Comparison of ENCODE assay signal across 8 cellular contexts in the genomic region with DNA sequence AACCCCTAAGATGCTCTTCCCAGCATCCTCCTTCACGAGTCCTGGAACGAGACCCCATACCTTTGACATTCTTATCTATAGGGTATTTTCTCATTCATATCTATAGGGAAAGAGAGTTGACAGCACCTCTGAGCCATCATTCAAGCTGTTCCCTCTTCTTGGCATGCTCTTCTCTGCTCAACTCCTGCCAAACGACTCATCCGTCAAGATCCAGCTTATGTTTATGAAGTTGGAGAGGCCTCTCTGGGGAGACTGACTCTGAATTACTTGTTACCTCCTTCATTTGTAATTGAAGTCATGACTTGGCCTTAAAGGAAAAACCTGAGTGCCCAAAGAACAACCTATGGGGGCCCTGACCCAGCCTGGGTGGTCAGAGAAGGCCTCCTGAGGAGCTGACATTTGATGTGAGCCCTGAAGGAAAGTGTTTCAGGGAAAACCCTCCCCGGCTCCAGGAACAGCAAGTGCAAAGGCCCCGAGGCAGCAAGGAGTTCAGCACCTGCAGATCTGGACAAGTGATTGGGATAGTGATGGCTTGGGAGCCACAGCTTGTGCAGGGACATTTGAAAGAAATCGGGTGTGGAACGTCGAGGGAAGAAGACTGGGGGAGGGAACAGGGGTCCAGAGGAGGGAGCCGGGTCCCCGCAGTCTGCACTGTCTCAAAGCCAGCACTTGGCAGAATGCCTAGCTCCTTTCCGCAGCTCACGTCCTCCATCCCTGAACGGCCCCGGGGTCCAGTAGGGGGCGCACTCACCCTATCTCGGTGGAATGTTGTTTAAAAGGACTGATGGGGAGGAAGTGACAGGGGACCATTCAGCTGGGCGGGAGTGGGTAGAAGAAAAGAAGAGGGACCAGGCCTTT.
DNase-seq lines count a peak whose midpoint lies in the region; ATAC-seq lines count a peak whose summit lies in the region.

No MANE protein-coding gene starts in this region.

- peaks cover 11% of the 10 kb centered on the region for H3K9me3 ChIP-seq in adipocyte (ENCODE audit: control insufficient read depth, low read length)

- no peak overlapping the region for H3K9ac ChIP-seq in adipocyte (ENCODE audit: low read length)

- DNase-seq in EH (ENCODE audit: low read depth) (peak; percentile 87), LoVo (ENCODE audit: low spot score) (peak; percentile 74), SKM-1 (lab: John Stamatoyannopoulos, UW; ENCODE audit: unreplicated experiment) (peak; percentile 63), adipocyte (ENCODE audit: low read depth) (peak; percentile 51), hepatic stellate cell (ENCODE audit: low spot score) (peak; percentile 91)
- peak; percentile 64 for DNase-seq in stimulated activated CD4-positive, alpha-beta T cell treated with anti-CD3 and anti-CD28 coated beads, Interleukin-12 subunit alpha, Interleukin-12 subunit beta, amount 100 ng/mL, for 4 hours

- no peak for ATAC-seq in GM21825 (IDR thresholded peaks at IDR 0.05; ENCODE audit: unreplicated experiment)
- ATAC-seq in GM19023 (IDR thresholded peaks at IDR 0.05; ENCODE audit: unreplicated experiment), result no peak

- H3K36me3 ChIP-seq in adipocyte (ENCODE audit: control insufficient read depth, insufficient read depth, low read length, severe bottlenecking), result no peaks in the 10 kb centered on the region

- H3K4me1 ChIP-seq in adipocyte (ENCODE audit: control insufficient read depth, insufficient read depth, low read length), result no peaks in the 10 kb centered on the region

- peaks cover 10% of the 10 kb centered on the region for H3K27me3 ChIP-seq in adipocyte (replicated peaks; ENCODE audit: control insufficient read depth, insufficient read depth, low read length)

- no peak overlapping the region for H3K4me3 ChIP-seq in adipocyte (ENCODE audit: low read length)
